ENCODE assay signal across 8 cellular contexts in the genomic region with DNA sequence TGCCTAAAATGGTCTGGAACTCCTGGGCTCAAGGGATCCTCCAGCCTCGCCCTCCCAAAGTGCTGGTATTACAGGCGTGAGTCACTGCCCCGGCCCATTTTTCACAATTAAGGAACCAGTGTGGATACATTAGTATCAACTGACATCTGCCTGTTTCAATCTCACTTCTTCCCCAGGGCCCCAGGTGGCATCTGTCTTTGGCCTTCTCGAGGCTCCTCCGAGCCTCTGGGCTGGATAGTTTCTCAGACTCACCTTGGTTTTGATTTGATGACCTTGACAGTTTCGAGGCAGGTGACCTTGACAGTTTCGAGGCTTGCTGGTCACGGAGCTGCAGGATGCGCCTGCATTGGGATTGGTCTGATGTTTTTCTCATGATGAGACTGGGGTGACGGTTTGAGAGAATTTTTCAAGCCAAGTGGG. TPM values are rescaled to one million over a fixed set of nuclear protein-coding genes. Genes with fewer than 3 reads are reported as not detected.
DNase-seq lines count a peak whose midpoint lies in the region; ATAC-seq and TF ChIP-seq lines count a peak whose summit lies in the region.

No MANE protein-coding gene starts in this region.

- no peak for DNase-seq in activated CD4-positive, alpha-beta T cell treated with anti-CD3 and anti-CD28 coated beads, Interleukin-2, amount 10 ng/mL, durations not matched to agents 7 days and 5 days
- DNase-seq in activated CD4-positive, alpha-beta T cell treated with anti-CD3 and anti-CD28 coated beads for 48 hours = no peak
- peak; percentile 22 for DNase-seq in KBM-7
- no peak for DNase-seq in mammary epithelial cell
- no peak for DNase-seq in stimulated activated naive B cell treated with anti-CD40 and anti-IgM and Interleukin-4, amounts not matched to agents 10 μg/mL and 1 μg/mL and 100 μg/mL, for 72 hours
- DNase-seq in stimulated activated CD8-positive, alpha-beta memory T cell treated with anti-CD3 and anti-CD28 coated beads, Interleukin-4, amount 100 ng/mL, for 48 hours = no peak
- DNase-seq in stimulated activated naive CD4-positive, alpha-beta T cell treated with Interleukin-2 at 50 U/mL for 16 hours (lab: John Stamatoyannopoulos, UW) = no peak

- H3K9ac ChIP-seq in mammary epithelial cell (ENCODE audit: insufficient read depth, low read length) = no peak overlapping the region

- H3K9me3 Mint-ChIP-seq in activated CD4-positive, alpha-beta T cell treated with anti-CD3 and anti-CD28 coated beads, Interleukin-2, amount 10 ng/mL, durations not matched to agents 7 days and 5 days = no peaks in the 10 kb centered on the region
- H3K9me3 Mint-ChIP-seq in stimulated activated naive B cell treated with anti-CD40 and anti-IgM and Interleukin-4, amounts not matched to agents 10 μg/mL and 1 μg/mL and 100 μg/mL, for 72 hours = no peaks in the 10 kb centered on the region

- CTCF ChIA-PET in activated CD4-positive, alpha-beta T cell treated with anti-CD3 and anti-CD28 coated beads, Interleukin-2, amount 10 ng/mL, durations not matched to agents 7 days and 5 days (lab: Charles Lee) = no interaction called here
- CTCF ChIA-PET in mammary epithelial cell (lab: Charles Lee; ENCODE audit: low non-redundant PET) = no interaction called here

- in situ Hi-C loops in KBM-7 (cut with MboI; ENCODE audit: low pct_unique_long_range_greater_than_20kb, low sequenced_read_pairs) (no loop called here), mammary epithelial cell (cut with MboI; ENCODE audit: low sequenced_read_pairs in 2 of 2) (no loop called here)

- dilution Hi-C loops in mammary epithelial cell (cut with HindIII; ENCODE audit: low sequenced_read_pairs) = loop anchor here (10.0 kb wide), 1 partner anchor 146 kb away; no protein-coding TSS in a partner anchor

- no TSS peak for BruUV-seq in mammary epithelial cell (replicated peaks; lab: Mats Ljungman, UMichigan)

- no peak for TF ChIP-seq CTCF in mammary epithelial cell (conservative IDR thresholded peaks at IDR 0.05 in 1 of 2, IDR thresholded peaks at IDR 0.05 in 1 of 2; ENCODE audit: extremely low read depth in 1 of 2, insufficient read depth in 1 of 2, low read depth in 1 of 2, low read length in 2 of 2)

- POLR2A ChIA-PET in activated CD4-positive, alpha-beta T cell treated with anti-CD3 and anti-CD28 coated beads, Interleukin-2, amount 10 ng/mL, durations not matched to agents 7 days and 5 days (lab: Charles Lee) = no interaction called here

- no peaks in the 10 kb centered on the region for H3K9me3 ChIP-seq in mammary epithelial cell (replicated peaks; ENCODE audit: insufficient read depth, low read length)

- 68% methylated on average over 8 of the region's 10 CpGs for WGBS in mammary epithelial cell (ENCODE audit: low coverage, missing lambda C conversion rate)

- peak; percentile 41 to 60 for ATAC-seq in stimulated activated naive B cell treated with anti-CD40 and anti-IgM and Interleukin-4, amounts not matched to agents 10 μg/mL and 1 μg/mL and 100 μg/mL, for 72 hours (replicated peaks)
- no peak for ATAC-seq in HG03469 (IDR thresholded peaks at IDR 0.05; ENCODE audit: unreplicated experiment)

- H3K4me3 Mint-ChIP-seq in activated CD4-positive, alpha-beta T cell treated with anti-CD3 and anti-CD28 coated beads, Interleukin-2, amount 10 ng/mL, durations not matched to agents 7 days and 5 days = peak overlapping the region; percentile 42
- H3K4me3 Mint-ChIP-seq in stimulated activated naive B cell treated with anti-CD40 and anti-IgM and Interleukin-4, amounts not matched to agents 10 μg/mL and 1 μg/mL and 100 μg/mL, for 72 hours = peak overlapping the region; percentile 56 to 64

- peaks cover 22% of the 10 kb centered on the region for H3K27me3 Mint-ChIP-seq in activated CD4-positive, alpha-beta T cell treated with anti-CD3 and anti-CD28 coated beads, Interleukin-2, amount 10 ng/mL, durations not matched to agents 7 days and 5 days
- peaks cover 4 to 24% of the 10 kb centered on the region in 2 donors for H3K27me3 Mint-ChIP-seq in stimulated activated naive B cell treated with anti-CD40 and anti-IgM and Interleukin-4, amounts not matched to agents 10 μg/mL and 1 μg/mL and 100 μg/mL, for 72 hours

- H3K4me3 ChIP-seq in mammary epithelial cell (replicated peaks in 1 of 3; ENCODE audit: insufficient read depth in 1 of 3, low read depth in 2 of 3, low read length in 3 of 3) = no peak overlapping the region

- no peaks in the 10 kb centered on the region for H3K27me3 ChIP-seq in mammary epithelial cell (ENCODE audit: insufficient read depth, low read length)

- H3K4me1 ChIP-seq in mammary epithelial cell (ENCODE audit: insufficient read depth, low read length) = peaks cover 22% of the 10 kb centered on the region

- no peak overlapping the region for H3K27ac Mint-ChIP-seq in activated CD4-positive, alpha-beta T cell treated with anti-CD3 and anti-CD28 coated beads, Interleukin-2, amount 10 ng/mL, durations not matched to agents 7 days and 5 days
- H3K27ac Mint-ChIP-seq in stimulated activated naive B cell treated with anti-CD40 and anti-IgM and Interleukin-4, amounts not matched to agents 10 μg/mL and 1 μg/mL and 100 μg/mL, for 72 hours = peak overlapping the region; percentile 82

- intact Hi-C loops in mammary epithelial cell (cut with micrococcal nuclease) = loop anchor here (2.0 kb wide), 1 partner anchor 78 kb away; no protein-coding TSS in a partner anchor

- H3K4me1 Mint-ChIP-seq in activated CD4-positive, alpha-beta T cell treated with anti-CD3 and anti-CD28 coated beads, Interleukin-2, amount 10 ng/mL, durations not matched to agents 7 days and 5 days = peaks cover 25% of the 10 kb centered on the region
- H3K4me1 Mint-ChIP-seq in stimulated activated naive B cell treated with anti-CD40 and anti-IgM and Interleukin-4, amounts not matched to agents 10 μg/mL and 1 μg/mL and 100 μg/mL, for 72 hours = peaks cover 26 to 37% of the 10 kb centered on the region in 2 donors

- peak overlapping the region; percentile 12 for H3K27ac ChIP-seq in mammary epithelial cell (ENCODE audit: insufficient read depth, low read depth, low read length)

- H4K20me1 ChIP-seq in mammary epithelial cell (ENCODE audit: insufficient read depth, low read length) = no peaks in the 10 kb centered on the region

- peak overlapping the region; percentile 35 for H3K4me2 ChIP-seq in mammary epithelial cell (ENCODE audit: insufficient read depth, low read depth, low read length)

- H2AFZ ChIP-seq in mammary epithelial cell (ENCODE audit: low read depth, low read length) = no peak overlapping the region

- H3K79me2 ChIP-seq in mammary epithelial cell (ENCODE audit: insufficient read depth, low read length) = no peaks in the 10 kb centered on the region

- H3K36me3 ChIP-seq in mammary epithelial cell (ENCODE audit: insufficient read depth, low read length) = no peaks in the 10 kb centered on the region

- H3K36me3 Mint-ChIP-seq in activated CD4-positive, alpha-beta T cell treated with anti-CD3 and anti-CD28 coated beads, Interleukin-2, amount 10 ng/mL, durations not matched to agents 7 days and 5 days (ENCODE audit: low read depth) = no peaks in the 10 kb centered on the region
- H3K36me3 Mint-ChIP-seq in stimulated activated naive B cell treated with anti-CD40 and anti-IgM and Interleukin-4, amounts not matched to agents 10 μg/mL and 1 μg/mL and 100 μg/mL, for 72 hours = no peaks in the 10 kb centered on the region

RNA-seq across cellular contexts. Expression of gene NCOR2, which starts 41.0 kb away (rescaled TPM):
- total RNA-seq in activated CD4-positive, alpha-beta T cell treated with anti-CD3 and anti-CD28 coated beads, Interleukin-2, amount 10 ng/mL, durations not matched to agents 7 days and 5 days = 100 to 1,000 TPM in 1 of 2 experiments, 10 to 100 TPM in 1; 96.4 to 102 TPM
- 100 to 1,000 TPM in 1 of 2 donors, 10 to 100 TPM in 1; 70.5 to 158 TPM for total RNA-seq in mammary epithelial cell
- 18.9 TPM for polyA plus RNA-seq in mammary epithelial cell
- polyA minus RNA-seq in mammary epithelial cell = 117 TPM
